Comparison of ENCODE assay signal across 25 cellular contexts in the genomic region with DNA sequence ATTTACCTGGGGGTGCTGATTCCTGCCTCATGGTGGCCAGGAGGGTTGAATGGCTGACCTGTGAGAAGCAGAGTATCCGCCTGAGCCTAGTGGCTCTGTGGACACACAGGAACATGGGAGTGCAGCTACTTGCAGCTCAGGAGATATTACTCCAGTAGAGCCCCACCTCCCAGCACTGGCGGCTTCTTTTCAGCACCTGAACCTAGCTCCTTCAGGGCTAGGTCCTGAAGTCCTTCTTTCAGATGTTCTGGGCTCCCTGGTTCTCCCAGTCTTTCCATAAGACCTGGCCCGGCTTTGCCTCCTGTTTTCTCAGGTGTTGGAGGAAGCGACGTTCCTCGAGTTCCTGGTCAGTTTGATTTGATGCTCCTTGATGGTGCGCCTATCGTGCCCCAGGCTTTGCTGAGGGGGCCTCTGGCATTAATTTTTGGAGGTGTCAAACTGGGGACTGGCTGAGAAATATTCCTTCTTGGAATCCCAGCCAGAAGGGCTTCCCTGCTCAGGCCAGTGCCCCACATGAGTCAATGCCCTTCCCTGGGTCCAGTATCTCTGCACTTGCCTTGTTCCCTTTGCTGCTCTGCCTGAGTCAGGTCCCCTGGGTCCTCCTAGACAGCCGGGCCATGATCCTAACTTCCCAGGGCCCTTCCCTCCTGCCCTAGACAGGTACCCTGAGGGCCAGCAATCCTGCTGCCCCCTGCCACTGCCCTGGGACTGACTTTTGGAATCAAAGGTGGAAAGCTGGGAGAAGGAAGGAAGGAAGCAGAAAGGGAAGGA.
A peak's percentile ranks its signal among the peaks of the same experiment; 100 is the strongest.
DNase-seq lines count a peak whose midpoint lies in the region; ATAC-seq, FAIRE-seq and TF ChIP-seq lines count a peak whose summit lies in the region.
"Had no signal": no experiment of that assay in that cellular context is flagged by ENCODE, and none has a peak within 500 bp of the region (broad histone marks: within the 10 kb centered on the region; RNA-seq: fewer than 3 reads in every experiment).

No MANE protein-coding gene starts in this region.

- no TSS peak for BruUV-seq in MCF 10A (replicated peaks; lab: Mats Ljungman, UMichigan)
- BruUV-seq in Calu3 (replicated peaks; lab: Mats Ljungman, UMichigan), result no TSS peak

- no peak overlapping the region for H2BK20ac ChIP-seq in H1 (ENCODE audit: low read length)

- no peaks in the 10 kb centered on the region for H3K23me2 ChIP-seq in H1 (ENCODE audit: low read depth, low read length)

- CTCF ChIA-PET in MCF 10A (lab: Yijun Ruan, JAX), result interaction anchor here (1.6 kb wide), 1 partner anchor 44 kb away, joined by 5 read pairs; no protein-coding TSS in a partner anchor
- CTCF ChIA-PET in H1 (lab: Charles Lee; ENCODE audit: partially characterized antibody), result interaction anchor here (0.6 to 1.9 kb wide), 6 partner anchors 9 to 177 kb away, joined by 3 to 5 read pairs (median 3); no protein-coding TSS in a partner anchor
- CTCF ChIA-PET in Calu3 (lab: Charles Lee), result interaction anchor here (0.6 kb wide), 2 partner anchors 21 to 284 kb away, joined by 3 read pairs; no protein-coding TSS in a partner anchor

- H2BK5ac ChIP-seq in H1 (ENCODE audit: low read depth, low read length), result no peak overlapping the region

- no peak overlapping the region for H3K14ac ChIP-seq in H1 (ENCODE audit: insufficient read length)

- H3K27me3 Mint-ChIP-seq in MCF 10A (ENCODE audit: insufficient read depth, unreplicated experiment) (no peaks in the 10 kb centered on the region), nephron (ENCODE audit: low read depth) (no peaks in the 10 kb centered on the region), Calu3 (ENCODE audit: unreplicated experiment) (no peaks in the 10 kb centered on the region)

- no peak overlapping the region for H3K27ac Mint-ChIP-seq in MCF 10A (ENCODE audit: low read depth, unreplicated experiment)
- H3K27ac Mint-ChIP-seq in nephron, result peak overlapping the region; percentile 78 to 98 (median 97)
- H3K27ac Mint-ChIP-seq in Calu3 (ENCODE audit: unreplicated experiment), result no peak overlapping the region
- H3K27ac Mint-ChIP-seq: activated naive CD8-positive, alpha-beta T cell treated with anti-CD3 and anti-CD28 coated beads, Interleukin-2, amount 50 U/mL, for 24 hours; activated T-helper 2 cell treated with anti-CD3 and anti-CD28 coated beads, Interferon-gamma antibody, Interleukin-2, Interleukin-4, amounts not matched to agents 10 μg/mL and 5 μg/mL and 100 μg/mL, durations not matched to agents 14 hours and 24 hours and 36 hours; B cell had no signal

- H3K79me2 ChIP-seq in H1 (ENCODE audit: control insufficient read depth in 1 of 2, insufficient read depth in 2 of 2, low read length in 2 of 2), result no peaks in the 10 kb centered on the region

- no peaks in the 10 kb centered on the region for H3K36me3 ChIP-seq in breast epithelium
- no peaks in the 10 kb centered on the region for H3K36me3 ChIP-seq in H1 (ENCODE audit: control insufficient read depth in 2 of 4, insufficient read depth in 4 of 4, low read length in 3 of 4)
- H3K36me3 ChIP-seq in tibial artery, result no peaks in the 10 kb centered on the region
- H3K36me3 ChIP-seq: prostate gland, tibial nerve had no signal

- H2BK12ac ChIP-seq in H1 (ENCODE audit: low read depth, low read length), result no peak overlapping the region

- no peaks in the 10 kb centered on the region for H3K27me3 ChIP-seq in breast epithelium
- H3K27me3 ChIP-seq in H1 (replicated peaks in 1 of 4; ENCODE audit: control insufficient read depth in 3 of 4, extremely low read depth in 1 of 4, insufficient read depth in 3 of 4, low read length in 3 of 4), result peaks cover 0 to 2% (median 0%) of the 10 kb centered on the region in 4 experiments; a peak in 1 of 7 replicates
- H3K27me3 ChIP-seq in tibial artery, result no peaks in the 10 kb centered on the region
- H3K27me3 ChIP-seq: tibial nerve had no signal

- no peaks in the 10 kb centered on the region for H3K36me3 Mint-ChIP-seq in MCF 10A (ENCODE audit: insufficient read depth, unreplicated experiment)
- H3K36me3 Mint-ChIP-seq in nephron (ENCODE audit: low read depth), result no peaks in the 10 kb centered on the region
- no peaks in the 10 kb centered on the region for H3K36me3 Mint-ChIP-seq in Calu3 (ENCODE audit: insufficient read depth, unreplicated experiment)

- H3K27ac ChIP-seq in breast epithelium (peak overlapping the region; percentile 90 to 95), H1 (ENCODE audit: low read depth, low read length) (no peak overlapping the region), tibial artery (peak overlapping the region; percentile 44 to 84)

- FAIRE-seq in H1 (lab: Jason Lieb, UNC), result no peak
- FAIRE-seq: A204.1, colon had no signal

- TF ChIP-seq POLR2A in breast epithelium (IDR thresholded peaks at IDR 0.05) (no peak), H1 (IDR thresholded peaks at IDR 0.05; ENCODE audit: control extremely low read depth in 1 of 2, low read depth in 2 of 2, low read length in 2 of 2) (no peak)

- H3K56ac ChIP-seq in H1 (replicated peaks; ENCODE audit: insufficient read length, low read depth, low read length), result no peak overlapping the region

- ATAC-seq in HG03521 (IDR thresholded peaks at IDR 0.05; ENCODE audit: unreplicated experiment), result no peak
- ATAC-seq: activated naive CD8-positive, alpha-beta T cell treated with anti-CD3 and anti-CD28 coated beads, Interleukin-2, amount 50 U/mL, for 24 hours had no signal

- no peak for TF ChIP-seq EP300 in H1 (IDR thresholded peaks at IDR 0.05; ENCODE audit: borderline replicate concordance in 1 of 2, low read depth in 2 of 2, low read length in 2 of 2)

- WGBS in H1 (ENCODE audit: extremely low coverage in 1 of 2, insufficient coverage in 1 of 2, insufficient read length in 1 of 2, insufficient replicate concordance in 2 of 2, low coverage in 1 of 2, low lambda C conversion rate in 2 of 2, missing lambda C conversion rate in 1 of 2), 2 experiments, result 84% methylated on average over 9 of the region's 9 CpGs; no CpG with 5 or more reads in 1 of the 2 experiments

- H4K8ac ChIP-seq in H1 (ENCODE audit: extremely low read depth, insufficient read depth, low read length), result peak overlapping the region; percentile 37; the same call in 1 of the 2 replicates

- intact Hi-C loops in breast epithelium (cut with DNase I; ENCODE audit: low total_unique reads) (no loop called here), MCF 10A (cut with micrococcal nuclease) (no loop called here), tibial artery (cut with DNase I; ENCODE audit: low total_unique reads) (no loop called here), Calu3 (cut with micrococcal nuclease; ENCODE audit: unreplicated experiment) (no loop called here)

- peaks cover 19 to 26% of the 10 kb centered on the region in 2 donors for H3K4me1 ChIP-seq in breast epithelium
- peaks cover 0 to 12% (median 9%) of the 10 kb centered on the region in 4 experiments; a peak in 5 of 7 replicates for H3K4me1 ChIP-seq in H1 (replicated peaks in 1 of 4; ENCODE audit: control insufficient read depth in 3 of 4, insufficient read depth in 4 of 4, low read length in 3 of 4)
- peaks cover 4 to 59% (median 47%) of the 10 kb centered on the region in 4 donors for H3K4me1 ChIP-seq in tibial artery

- H3K4me3 ChIP-seq in breast epithelium (no peak overlapping the region), H1 (ENCODE audit: extremely low read depth in 1 of 4, insufficient read depth in 2 of 4, low read depth in 3 of 4, low read length in 4 of 4) (no peak overlapping the region), tibial artery (no peak overlapping the region)
- H3K4me3 ChIP-seq: body of pancreas, prostate gland, tibial nerve had no signal

- no peak overlapping the region for H3K23ac ChIP-seq in H1 (ENCODE audit: insufficient read length)

- no peak overlapping the region for H3K4me2 ChIP-seq in H1 (ENCODE audit: insufficient read depth in 1 of 2, low read depth in 2 of 2, low read length in 2 of 2)
- H3K4me2 ChIP-seq: SK-N-SH had no signal

- H3K4me1 Mint-ChIP-seq in MCF 10A (ENCODE audit: insufficient read depth, unreplicated experiment) (peaks cover 19% of the 10 kb centered on the region), nephron (peaks cover 50% of the 10 kb centered on the region), Calu3 (ENCODE audit: low read depth, unreplicated experiment) (peaks cover 18% of the 10 kb centered on the region)
- H3K4me1 Mint-ChIP-seq: activated naive CD8-positive, alpha-beta T cell treated with anti-CD3 and anti-CD28 coated beads, Interleukin-2, amount 50 U/mL, for 24 hours; B cell had no signal

- H4K20me1 ChIP-seq in H1 (replicated peaks in 1 of 2; ENCODE audit: control insufficient read depth in 1 of 2, insufficient read depth in 2 of 2, low read length in 2 of 2), result no peaks in the 10 kb centered on the region

- H3K4me3 Mint-ChIP-seq in MCF 10A (ENCODE audit: unreplicated experiment), result no peak overlapping the region
- no peak overlapping the region for H3K4me3 Mint-ChIP-seq in nephron
- no peak overlapping the region for H3K4me3 Mint-ChIP-seq in Calu3 (ENCODE audit: low read depth, unreplicated experiment)
- H3K4me3 Mint-ChIP-seq: activated naive CD8-positive, alpha-beta T cell treated with anti-CD3 and anti-CD28 coated beads, Interleukin-2, amount 50 U/mL, for 24 hours; B cell had no signal

- H2BK120ac ChIP-seq in H1 (replicated peaks; ENCODE audit: low read depth, low read length), result no peak overlapping the region

- 0 out of 2 replicates have a peak overlapping the region, but pooled peaks have one; percentile 36 for H2AFZ ChIP-seq in H1 (ENCODE audit: low read length)

- no peaks in the 10 kb centered on the region; the same call in 1 of the 2 replicates for H3K79me1 ChIP-seq in H1 (ENCODE audit: low read depth, low read length)

- no peak overlapping the region for H3K9ac ChIP-seq in H1 (replicated peaks in 1 of 4; ENCODE audit: extremely low read depth in 1 of 4, low read depth in 3 of 4, low read length in 3 of 4)
- H3K9ac ChIP-seq: SK-N-SH had no signal

- TF ChIP-seq RAD21 in H1 (IDR thresholded peaks at IDR 0.05 in 1 of 2, conservative IDR thresholded peaks at IDR 0.05 in 1 of 2; ENCODE audit: low read depth in 2 of 2, low read length in 2 of 2), result no peak

- no peak overlapping the region for H2AK5ac ChIP-seq in H1 (ENCODE audit: low read depth, low read length)

- H3K18ac ChIP-seq in H1 (ENCODE audit: extremely low read depth, low read length), result no peak overlapping the region

- H3K9me3 Mint-ChIP-seq in MCF 10A (ENCODE audit: unreplicated experiment), result no peaks in the 10 kb centered on the region
- no peaks in the 10 kb centered on the region for H3K9me3 Mint-ChIP-seq in nephron
- no peaks in the 10 kb centered on the region for H3K9me3 Mint-ChIP-seq in Calu3 (ENCODE audit: low read depth, unreplicated experiment)
- H3K9me3 Mint-ChIP-seq: activated naive CD8-positive, alpha-beta T cell treated with anti-CD3 and anti-CD28 coated beads, Interleukin-2, amount 50 U/mL, for 24 hours; activated T-helper 2 cell treated with anti-CD3 and anti-CD28 coated beads, Interferon-gamma antibody, Interleukin-2, Interleukin-4, amounts not matched to agents 10 μg/mL and 5 μg/mL and 100 μg/mL, durations not matched to agents 14 hours and 24 hours and 36 hours had no signal

- H2BK15ac ChIP-seq in H1 (ENCODE audit: low read length), result no peak overlapping the region

- POLR2A ChIA-PET in MCF 10A (lab: Yijun Ruan, JAX), result no interaction called here
- POLR2A ChIA-PET in H1 (lab: Charles Lee; ENCODE audit: partially characterized antibody), result no interaction called here

- DNase-seq in breast epithelium (ENCODE audit: low spot score in 2 of 2), result no peak
- DNase-seq in MCF 10A (ENCODE audit: unreplicated experiment), result no peak
- DNase-seq in H1 (ENCODE audit: low read depth in 1 of 2, low spot score in 2 of 2), result no peak
- DNase-seq in tibial artery, result no peak
- DNase-seq in effector CD4-positive, alpha-beta T cell, result no peak
- no peak for DNase-seq in Calu3
- DNase-seq: activated CD4-positive, alpha-beta T cell treated with anti-CD3 and anti-CD28 coated beads, Interleukin-2, amount 50 U/mL, for 1 hour; activated CD8-positive, alpha-beta memory T cell treated with anti-CD3 and anti-CD28 coated beads, Interleukin-2, amount 50 U/mL, for 48 hours; activated naive CD8-positive, alpha-beta T cell treated with anti-CD3 and anti-CD28 coated beads, Interleukin-2, amount 50 U/mL, for 24 hours; HCEC 1CT; MM.1S; NCI-H524 treated with DMSO at 0.1 percent for 48 hours; RPMI8226; stimulated activated CD4-positive, alpha-beta T cell treated with anti-CD3 and anti-CD28 coated beads, Interleukin-4, amount 100 ng/mL, for 1 hour; stimulated activated naive CD4-positive, alpha-beta T cell had no signal

- no peak overlapping the region for H3K4ac ChIP-seq in H1 (replicated peaks; ENCODE audit: insufficient read length, low read depth, low read length)

- H3K9me3 ChIP-seq in breast epithelium (no peaks in the 10 kb centered on the region), H1 (ENCODE audit: insufficient read depth in 2 of 2, low read depth in 1 of 2, low read length in 1 of 2) (no peaks in the 10 kb centered on the region), tibial artery (no peaks in the 10 kb centered on the region)
- H3K9me3 ChIP-seq: body of pancreas, prostate gland, SK-N-SH, tibial nerve had no signal

- TF ChIP-seq CTCF in breast epithelium (IDR thresholded peaks at IDR 0.05) (no peak), MCF 10A (IDR thresholded peaks at IDR 0.05; ENCODE audit: unreplicated experiment) (no peak), H1 (IDR thresholded peaks at IDR 0.05; ENCODE audit: control extremely low read depth in 1 of 3, insufficient read depth in 1 of 3, low read depth in 1 of 3, low read length in 3 of 3) (no peak), nephron (IDR thresholded peaks at IDR 0.05; ENCODE audit: unreplicated experiment in 3 of 3) (no peak), tibial artery (IDR thresholded peaks at IDR 0.05) (no peak), Calu3 (IDR thresholded peaks at IDR 0.05; ENCODE audit: unreplicated experiment) (no peak)

- no peak overlapping the region for H4K91ac ChIP-seq in H1 (replicated peaks; ENCODE audit: insufficient read length, low read length)

- H4K5ac ChIP-seq in H1 (ENCODE audit: insufficient read length, low read depth, low read length), result no peak overlapping the region

Comparison
In these comparisons a context has a peak if more than half of its experiments do, and no peak if none do; other contexts are left out.
1. H3K27ac Mint-ChIP-seq: peak in nephron (3 of 3); none in MCF 10A (single experiment) and Calu3 (single experiment).